ENCODE assay signal across 12 cellular contexts in genomic region chr4:6277935-6278800, GRCh38. TPM values are rescaled to one million over a fixed set of nuclear protein-coding genes. Genes with fewer than 3 reads are reported as not detected.
DNase-seq lines count a peak whose midpoint lies in the region; ATAC-seq and TF ChIP-seq lines count a peak whose summit lies in the region.
"Had no signal": no experiment of that assay in that cellular context is flagged by ENCODE, and none has a peak within 500 bp of the region (broad histone marks: within the 10 kb centered on the region; RNA-seq: fewer than 3 reads in every experiment).

No MANE protein-coding gene starts in this region.

- no CpG with 5 or more reads among the region's 21 CpGs for WGBS in gastroesophageal sphincter (ENCODE audit: low coverage in 1 of 2), 2 donors
- 89% methylated on average over 21 of the region's 21 CpGs for WGBS in GM23248 (ENCODE audit: low coverage in 1 of 2, low lambda C conversion rate in 2 of 2, missing lambda C conversion rate in 2 of 2), 2 experiments

- peaks cover 0 to 3% of the 10 kb centered on the region in 2 donors for H3K36me3 Mint-ChIP-seq in CD4-positive, alpha-beta memory T cell
- H3K36me3 Mint-ChIP-seq: activated naive CD4-positive, alpha-beta T cell treated with anti-CD3 and anti-CD28 coated beads, Interleukin-2, amount 10 ng/mL, durations not matched to agents 7 days and 5 days had no signal

- peaks cover 7% of the 10 kb centered on the region for H3F3A ChIP-seq in GM23248 (ENCODE audit: insufficient read depth)

- no peak overlapping the region for H3K4me3 ChIP-seq in CD4-positive, alpha-beta memory T cell (ENCODE audit: low read length in 2 of 2)
- no peak overlapping the region for H3K4me3 ChIP-seq in gastroesophageal sphincter
- no peak overlapping the region for H3K4me3 ChIP-seq in osteoblast (ENCODE audit: insufficient read depth, low read length)
- no peak overlapping the region for H3K4me3 ChIP-seq in GM23248

- peaks cover 14% of the 10 kb centered on the region for H3K4me1 ChIP-seq in CD4-positive, alpha-beta memory T cell (ENCODE audit: insufficient read depth, low read length)
- H3K4me1 ChIP-seq in gastroesophageal sphincter: peaks cover 8 to 100% (median 72%) of the 10 kb centered on the region in 3 donors
- peaks cover 26% of the 10 kb centered on the region for H3K4me1 ChIP-seq in osteoblast (ENCODE audit: insufficient read depth, low read length)
- H3K4me1 ChIP-seq in GM23248 (ENCODE audit: insufficient read depth): peaks cover 7% of the 10 kb centered on the region

- peak overlapping the region in 3 of 7 donors; percentile 51 to 79 (median 61) for H3K27ac Mint-ChIP-seq in CD4-positive, alpha-beta memory T cell
- H3K27ac Mint-ChIP-seq: activated naive CD4-positive, alpha-beta T cell treated with anti-CD3 and anti-CD28 coated beads, Interleukin-2, amount 10 ng/mL, durations not matched to agents 7 days and 5 days; dendritic cell treated with granulocyte-macrophage colony-stimulating factor and Interleukin-4, amounts not matched to agents 40 ng/mL and 50 ng/mL, for 4 days had no signal

- TF ChIP-seq POLR2A in gastroesophageal sphincter (IDR thresholded peaks at IDR 0.05): no peak

- H3K4me2 ChIP-seq in osteoblast (ENCODE audit: insufficient read depth, low read length) (no peak overlapping the region), GM23248 (ENCODE audit: unreplicated experiment) (no peak overlapping the region)

- ATAC-seq in HG03280 (IDR thresholded peaks at IDR 0.05; ENCODE audit: unreplicated experiment): peak; percentile 10
- no peak for ATAC-seq in gastroesophageal sphincter
- no peak for ATAC-seq in GM21390 (IDR thresholded peaks at IDR 0.05; ENCODE audit: unreplicated experiment)

- H3K9me3 ChIP-seq in CD4-positive, alpha-beta memory T cell (ENCODE audit: control insufficient read depth in 1 of 2, low read length in 2 of 2): no peaks in the 10 kb centered on the region
- H3K9me3 ChIP-seq in gastroesophageal sphincter (no peaks in the 10 kb centered on the region), osteoblast (ENCODE audit: low read depth, low read length) (no peaks in the 10 kb centered on the region), GM23248 (ENCODE audit: low read depth) (no peaks in the 10 kb centered on the region)

- peaks cover 4 to 16% (median 9%) of the 10 kb centered on the region in 4 donors for H3K4me1 Mint-ChIP-seq in CD4-positive, alpha-beta memory T cell

- H3K79me2 ChIP-seq in osteoblast (ENCODE audit: insufficient read depth, low read length): peaks cover 23% of the 10 kb centered on the region
- peaks cover 3% of the 10 kb centered on the region; the same call in 1 of the 2 replicates for H3K79me2 ChIP-seq in GM23248 (ENCODE audit: insufficient read depth)

- H3K9me2 ChIP-seq in GM23248 (ENCODE audit: insufficient read depth): no peaks in the 10 kb centered on the region

- H3K9ac ChIP-seq in GM23248: no peak overlapping the region

- H3K9me3 Mint-ChIP-seq in CD4-positive, alpha-beta memory T cell: no peaks in the 10 kb centered on the region
- H3K9me3 Mint-ChIP-seq: activated naive CD4-positive, alpha-beta T cell treated with anti-CD3 and anti-CD28 coated beads, Interleukin-2, amount 10 ng/mL, durations not matched to agents 7 days and 5 days; dendritic cell treated with granulocyte-macrophage colony-stimulating factor and Interleukin-4, amounts not matched to agents 40 ng/mL and 50 ng/mL, for 4 days had no signal

- peak overlapping the region in 6 of 8 donors; percentile 22 to 73 (median 42) for H3K4me3 Mint-ChIP-seq in CD4-positive, alpha-beta memory T cell
- H3K4me3 Mint-ChIP-seq: activated naive CD4-positive, alpha-beta T cell treated with anti-CD3 and anti-CD28 coated beads, Interleukin-2, amount 10 ng/mL, durations not matched to agents 7 days and 5 days; dendritic cell treated with granulocyte-macrophage colony-stimulating factor and Interleukin-4, amounts not matched to agents 40 ng/mL and 50 ng/mL, for 4 days had no signal

- H3K27me3 ChIP-seq in CD4-positive, alpha-beta memory T cell (ENCODE audit: insufficient read depth, low read length): no peaks in the 10 kb centered on the region
- H3K27me3 ChIP-seq in gastroesophageal sphincter: no peaks in the 10 kb centered on the region
- H3K27me3 ChIP-seq in osteoblast (ENCODE audit: insufficient read depth, low read length): no peaks in the 10 kb centered on the region
- H3K27me3 ChIP-seq in GM23248 (replicated peaks; ENCODE audit: insufficient read depth): no peaks in the 10 kb centered on the region

- no peak for DNase-seq in CD4-positive, alpha-beta memory T cell
- DNase-seq in osteoblast (ENCODE audit: insufficient read length, low spot score, missing footprints) (peak; percentile 74), NCI-H82 treated with DMSO at 0.1 percent for 48 hours (lab: John Stamatoyannopoulos, UW; ENCODE audit: unreplicated experiment) (no peak), GM23248 (no peak)
- DNase-seq in activated T-cell treated with anti-CD3 and anti-CD28 coated beads, Interleukin-2, amount 50 U/mL, for 48 hours: no peak
- DNase-seq: activated CD4-positive, alpha-beta T cell treated with anti-CD3 and anti-CD28 coated beads, Interleukin-2, amount 50 U/mL, for 1 hour; NCI-H2029 treated with DMSO at 0.1 percent for 48 hours had no signal

- no peak for TF ChIP-seq CTCF in gastroesophageal sphincter (IDR thresholded peaks at IDR 0.05)
- TF ChIP-seq CTCF in osteoblast (IDR thresholded peaks at IDR 0.05; ENCODE audit: extremely low read depth, low read depth, low read length): no peak

- no peak overlapping the region for H3K27ac ChIP-seq in CD4-positive, alpha-beta memory T cell (ENCODE audit: low read depth, low read length)
- peak overlapping the region in 3 of 4 donors; percentile 92 to 97 (median 95) for H3K27ac ChIP-seq in gastroesophageal sphincter
- H3K27ac ChIP-seq in osteoblast (ENCODE audit: low read depth, low read length): no peak overlapping the region
- H3K27ac ChIP-seq in GM23248: no peak overlapping the region

- in situ Hi-C loops in GM23248 (cut with MboI): no loop called here

- no peaks in the 10 kb centered on the region for H3K27me3 Mint-ChIP-seq in CD4-positive, alpha-beta memory T cell

- H4K20me1 ChIP-seq in osteoblast (ENCODE audit: insufficient read depth, low read length) (peaks cover 88% of the 10 kb centered on the region), GM23248 (ENCODE audit: insufficient read depth) (0 out of 2 replicates have a peak, but pooled peaks cover 5% of the 10 kb centered on the region)

- POLR2A ChIA-PET in CD4-positive, alpha-beta memory T cell (lab: Charles Lee; ENCODE audit: partially characterized antibody): interaction anchor here (1.2 kb wide), 1 partner anchor 8 kb away, joined by 5 read pairs; the partner anchor contains the start of gene WFS1

- H3K36me3 ChIP-seq in CD4-positive, alpha-beta memory T cell (ENCODE audit: insufficient read depth, low read length): no peaks in the 10 kb centered on the region
- H3K36me3 ChIP-seq in gastroesophageal sphincter (peaks cover 0 to 43% of the 10 kb centered on the region in 2 donors), osteoblast (ENCODE audit: insufficient read depth, low read length) (no peaks in the 10 kb centered on the region), GM23248 (ENCODE audit: low read depth) (no peaks in the 10 kb centered on the region; the same call in 1 of the 2 replicates)

- TF ChIP-seq EP300 in gastroesophageal sphincter (IDR thresholded peaks at IDR 0.05): no peak

- H2AFZ ChIP-seq in osteoblast (ENCODE audit: low read length) (no peak overlapping the region), GM23248 (no peak overlapping the region)

- CTCF ChIA-PET in CD4-positive, alpha-beta memory T cell (lab: Charles Lee; ENCODE audit: partially characterized antibody): interaction anchor here (1.1 to 2.1 kb wide), 4 partner anchors 14 to 54 kb away, joined by 3 to 5 read pairs (median 4); no protein-coding TSS in a partner anchor

- intact Hi-C loops in CD4-positive, alpha-beta memory T cell (cut with micrococcal nuclease): no loop called here

RNA-seq across cellular contexts. Expression of gene WFS1, which starts 8.5 kb away (rescaled TPM):
- total RNA-seq in CD4-positive, alpha-beta memory T cell: 1 to 10 TPM; 5.4 to 5.5 TPM
- polyA plus RNA-seq in CD4-positive, alpha-beta memory T cell: 1 to 10 TPM; 2.6 to 3.2 TPM
- total RNA-seq in gastroesophageal sphincter (100 to 1,000 TPM in 2 of 4 donors, 10 to 100 TPM in 2; 95.7 to 137 (median 101) TPM), osteoblast (12.1 and 17.0 TPM in 2 replicates)
- 21.5 and 24.2 TPM in 2 replicates for total RNA-seq in GM23248 (2014; rRNA removed; shearing (Covaris generic))
- 24.4 and 25.0 TPM in 2 replicates for polyA plus RNA-seq in GM23248 (2016; fragmentation: Nextera tagmentation; extraction: Ambion mirVana)

Comparison
In these comparisons a context has a peak if more than half of its experiments do, and no peak if none do; other contexts are left out.
1. H3K27ac ChIP-seq: peak in gastroesophageal sphincter (3 of 4); none in CD4-positive, alpha-beta memory T cell (single experiment), osteoblast (single experiment) and GM23248 (single experiment).